9 cellular contexts compared by ENCODE assay signal in genomic region chr3:130896101-130896500, GRCh38. TPM values are rescaled to one million over a fixed set of nuclear protein-coding genes. Genes with fewer than 3 reads are reported as not detected.
DNase-seq lines count a peak whose midpoint lies in the region; ATAC-seq and TF ChIP-seq lines count a peak whose summit lies in the region.
"Had no signal": no experiment of that assay in that cellular context is flagged by ENCODE, and none has a peak within 500 bp of the region (broad histone marks: within the 10 kb centered on the region; RNA-seq: fewer than 3 reads in every experiment).

No MANE protein-coding gene starts in this region.

- no peaks in the 10 kb centered on the region for H3K9me3 Mint-ChIP-seq in H9
- no peaks in the 10 kb centered on the region for H3K9me3 Mint-ChIP-seq in activated CD4-positive, alpha-beta memory T cell treated with anti-CD3 and anti-CD28 coated beads, Interleukin-2, amount 10 ng/mL, durations not matched to agents 7 days and 5 days

- no peak for ATAC-seq in GM21526 (IDR thresholded peaks at IDR 0.05; ENCODE audit: low FRiP score, unreplicated experiment)
- ATAC-seq in HG02623 (IDR thresholded peaks at IDR 0.05; ENCODE audit: unreplicated experiment): no peak
- ATAC-seq in HG03354 (IDR thresholded peaks at IDR 0.05; ENCODE audit: poor library complexity, severe bottlenecking, unreplicated experiment): no peak

- H3K4me1 ChIP-seq in BE2C: peaks cover 17% of the 10 kb centered on the region
- peaks cover 6% of the 10 kb centered on the region; the same call in 1 of the 2 replicates for H3K4me1 ChIP-seq in H9 (ENCODE audit: insufficient read depth, low read length)
- peaks cover 29% of the 10 kb centered on the region for H3K4me1 ChIP-seq in iPS-15b (ENCODE audit: control insufficient read depth, insufficient read depth, low read length)

- H3K23me2 ChIP-seq in H9 (ENCODE audit: insufficient read length, low read depth, low read length, poor library complexity, severe bottlenecking): peaks cover 11% of the 10 kb centered on the region

- POLR2A ChIA-PET in activated CD4-positive, alpha-beta memory T cell treated with anti-CD3 and anti-CD28 coated beads, Interleukin-2, amount 10 ng/mL, durations not matched to agents 7 days and 5 days (lab: Charles Lee): no interaction called here

- H2AK5ac ChIP-seq in H9 (ENCODE audit: insufficient read length, low read length): no peak overlapping the region

- H3K27ac ChIP-seq in H9 (ENCODE audit: insufficient read length, low read depth, low read length): no peak overlapping the region

- H2BK120ac ChIP-seq in H9 (ENCODE audit: low read depth, low read length, poor library complexity, severe bottlenecking): no peak overlapping the region

- H3K4me2 ChIP-seq in H9 (ENCODE audit: insufficient read depth, insufficient read length, low read length): peak overlapping the region; percentile 16

- H3K4me3 ChIP-seq in BE2C (ENCODE audit: low read depth, low read length): peak overlapping the region; percentile 86
- H3K4me3 ChIP-seq in iPS-15b (ENCODE audit: low read depth, low read length): no peak overlapping the region
- H3K4me3 ChIP-seq: tibial nerve had no signal

- no peaks in the 10 kb centered on the region for H3K36me3 ChIP-seq in BE2C
- H3K36me3 ChIP-seq in iPS-15b (ENCODE audit: control insufficient read depth, insufficient read depth, low read length): no peaks in the 10 kb centered on the region
- H3K36me3 ChIP-seq: tibial nerve had no signal

- no peaks in the 10 kb centered on the region for H3K79me1 ChIP-seq in H9 (ENCODE audit: insufficient read depth, low read depth, low read length, poor library complexity, severe bottlenecking)

- H3K79me2 ChIP-seq in H9 (ENCODE audit: insufficient read depth, low read length): peaks cover 14% of the 10 kb centered on the region

- no peak overlapping the region for H2AFZ ChIP-seq in H9 (ENCODE audit: low read length)

- no peak overlapping the region for H2BK15ac ChIP-seq in H9 (ENCODE audit: low read depth, low read length)

- no peak overlapping the region for H2BK20ac ChIP-seq in H9 (ENCODE audit: low read depth, low read length, poor library complexity, severe bottlenecking)

- H3K14ac ChIP-seq in H9 (ENCODE audit: insufficient read depth, low read length): no peak overlapping the region

- peak overlapping the region; percentile 93; a peak in 3 of 5 replicates for H3K4me3 Mint-ChIP-seq in H9
- peak overlapping the region; percentile 93 for H3K4me3 Mint-ChIP-seq in activated CD4-positive, alpha-beta memory T cell treated with anti-CD3 and anti-CD28 coated beads, Interleukin-2, amount 10 ng/mL, durations not matched to agents 7 days and 5 days

- H4K20me1 ChIP-seq in H9 (ENCODE audit: control insufficient read depth, insufficient read depth, insufficient read length): no peaks in the 10 kb centered on the region

- H2BK12ac ChIP-seq in H9 (ENCODE audit: insufficient read length, low read depth, low read length): no peak overlapping the region

- H3K23ac ChIP-seq in H9 (ENCODE audit: insufficient read length, low read depth, low read length): no peak overlapping the region

- WGBS in H9 (ENCODE audit: extremely low coverage, insufficient read length, low lambda C conversion rate): no CpG with 5 or more reads among the region's 4 CpGs

- no peaks in the 10 kb centered on the region for H3K27me3 ChIP-seq in BE2C
- H3K27me3 ChIP-seq in H9 (ENCODE audit: insufficient read depth, low read length): no peaks in the 10 kb centered on the region
- H3K27me3 ChIP-seq in iPS-15b (ENCODE audit: control insufficient read depth, insufficient read depth, low read length): no peaks in the 10 kb centered on the region
- H3K27me3 ChIP-seq: tibial nerve had no signal

- H3T11ph ChIP-seq in H9 (ENCODE audit: low read length): no peak overlapping the region

- peaks cover 60 to 63% of the 10 kb centered on the region in 2 experiments for H3K4me1 Mint-ChIP-seq in H9
- peaks cover 36% of the 10 kb centered on the region for H3K4me1 Mint-ChIP-seq in activated CD4-positive, alpha-beta memory T cell treated with anti-CD3 and anti-CD28 coated beads, Interleukin-2, amount 10 ng/mL, durations not matched to agents 7 days and 5 days

- no peak overlapping the region for H3K56ac ChIP-seq in H9 (ENCODE audit: insufficient read length, low read depth, low read length)

- CTCF ChIA-PET in activated CD4-positive, alpha-beta memory T cell treated with anti-CD3 and anti-CD28 coated beads, Interleukin-2, amount 10 ng/mL, durations not matched to agents 7 days and 5 days (lab: Charles Lee): no interaction called here

- no peak overlapping the region for H3K27ac Mint-ChIP-seq in H9
- no peak overlapping the region for H3K27ac Mint-ChIP-seq in activated CD4-positive, alpha-beta memory T cell treated with anti-CD3 and anti-CD28 coated beads, Interleukin-2, amount 10 ng/mL, durations not matched to agents 7 days and 5 days

- no peak overlapping the region for H3K9ac ChIP-seq in H9 (ENCODE audit: extremely low read depth, insufficient read length, low read length)
- peak overlapping the region; percentile 26 for H3K9ac ChIP-seq in iPS-15b (ENCODE audit: low read depth, low read length)

- no peak for TF ChIP-seq CTCF in BE2C (IDR thresholded peaks at IDR 0.05; ENCODE audit: low read depth, low read length)
- TF ChIP-seq CTCF in H9 (conservative IDR thresholded peaks at IDR 0.05): no peak

- H4K5ac ChIP-seq in H9 (ENCODE audit: insufficient read length, low read depth, low read length): no peak overlapping the region

- H3K18ac ChIP-seq in H9 (ENCODE audit: insufficient read length, low read depth, low read length): no peak overlapping the region

- H3K9me3 ChIP-seq in BE2C (no peaks in the 10 kb centered on the region), H9 (ENCODE audit: control insufficient read depth, low read depth, low read length) (no peaks in the 10 kb centered on the region), iPS-15b (ENCODE audit: control insufficient read depth, insufficient read depth, low read length) (no peaks in the 10 kb centered on the region)
- H3K9me3 ChIP-seq: tibial nerve had no signal

- no peak for DNase-seq in BE2C
- no peak for DNase-seq in H9
- DNase-seq in activated CD4-positive, alpha-beta memory T cell treated with anti-CD3 and anti-CD28 coated beads, Interleukin-2, amount 10 ng/mL, durations not matched to agents 7 days and 5 days: no peak
- no peak for DNase-seq in NCI-H446 treated with DMSO at 0.1 percent for 48 hours (lab: John Stamatoyannopoulos, UW)

- no peaks in the 10 kb centered on the region for H3K27me3 Mint-ChIP-seq in H9 (ENCODE audit: low read depth)
- no peaks in the 10 kb centered on the region for H3K27me3 Mint-ChIP-seq in activated CD4-positive, alpha-beta memory T cell treated with anti-CD3 and anti-CD28 coated beads, Interleukin-2, amount 10 ng/mL, durations not matched to agents 7 days and 5 days

- H4K91ac ChIP-seq in H9 (ENCODE audit: insufficient read length, low read depth, low read length): no peak overlapping the region

- H4K8ac ChIP-seq in H9 (replicated peaks; ENCODE audit: insufficient read length, low read depth, low read length): no peak overlapping the region

- H3K36me3 Mint-ChIP-seq in H9 (ENCODE audit: insufficient read depth in 1 of 3, low read depth in 3 of 3): no peaks in the 10 kb centered on the region
- H3K36me3 Mint-ChIP-seq in activated CD4-positive, alpha-beta memory T cell treated with anti-CD3 and anti-CD28 coated beads, Interleukin-2, amount 10 ng/mL, durations not matched to agents 7 days and 5 days (ENCODE audit: low read depth): peaks cover 3% of the 10 kb centered on the region

- H2BK5ac ChIP-seq in H9 (ENCODE audit: insufficient read length, low read length): no peak overlapping the region

- H3K4ac ChIP-seq in H9 (ENCODE audit: low read depth, low read length): no peak overlapping the region

RNA-seq across cellular contexts. Expression of gene ATP2C1, which starts 2.2 kb away (rescaled TPM):
- polyA plus RNA-seq in BE2C (2012; ENCODE audit: insufficient read depth, insufficient read length, low read depth): 84.8 TPM
- total RNA-seq in H9 (2021): 64.9 and 65.5 TPM in 2 replicates
- 10 to 100 TPM; 57.5 to 63.8 TPM for total RNA-seq in activated CD4-positive, alpha-beta memory T cell treated with anti-CD3 and anti-CD28 coated beads, Interleukin-2, amount 10 ng/mL, durations not matched to agents 7 days and 5 days
